ENCODE assay signal across 8 cellular contexts in the genomic region with DNA sequence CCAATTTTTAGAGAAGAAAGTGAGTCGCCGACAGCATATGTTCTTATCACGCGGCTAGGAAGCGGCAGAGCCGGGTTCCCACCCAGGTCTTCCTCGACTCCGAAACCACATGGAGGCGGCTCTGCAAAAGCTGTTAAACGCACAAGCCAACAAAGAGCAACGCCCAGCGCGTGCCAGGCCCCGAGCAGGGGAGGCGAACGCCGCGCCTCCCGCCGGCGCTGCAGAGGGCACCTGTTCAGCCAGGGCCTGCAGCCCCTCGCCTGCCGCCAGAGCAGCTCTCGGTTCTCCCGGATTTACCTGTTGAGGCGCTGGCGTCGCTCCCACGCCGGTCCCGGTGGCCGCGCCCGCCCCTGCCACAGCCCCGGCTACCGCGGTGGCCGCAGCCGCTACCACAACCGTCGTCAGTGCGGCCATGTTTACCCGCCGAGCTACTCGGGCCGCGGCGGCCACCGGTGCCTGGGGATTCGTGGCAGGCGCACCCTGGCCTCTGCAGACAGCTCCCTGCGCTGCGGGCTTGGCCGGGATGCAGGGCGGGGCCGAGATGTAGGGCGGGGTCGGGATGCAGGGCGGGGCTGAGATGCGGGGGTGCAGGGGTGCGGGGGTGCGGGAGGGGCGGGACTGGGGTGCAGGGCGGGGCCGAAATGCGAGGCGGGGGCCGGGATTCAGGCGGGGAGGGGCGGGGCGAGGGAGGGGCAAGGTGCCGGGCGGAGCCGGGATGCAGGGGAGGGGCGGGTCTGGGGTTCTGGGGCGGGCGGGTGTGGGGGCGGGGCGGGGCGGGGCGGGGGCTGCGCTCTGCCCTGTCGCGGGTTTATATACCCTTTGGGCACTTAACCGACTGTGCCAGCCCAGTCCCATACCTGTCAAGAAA. TPM values are rescaled to one million over a fixed set of nuclear protein-coding genes. Genes with fewer than 3 reads are reported as not detected.
A peak's percentile ranks its signal among the peaks of the same experiment; 100 is the strongest.
DNase-seq lines count a peak whose midpoint lies in the region; ATAC-seq, FAIRE-seq and TF ChIP-seq lines count a peak whose summit lies in the region.

A gene with protein sequence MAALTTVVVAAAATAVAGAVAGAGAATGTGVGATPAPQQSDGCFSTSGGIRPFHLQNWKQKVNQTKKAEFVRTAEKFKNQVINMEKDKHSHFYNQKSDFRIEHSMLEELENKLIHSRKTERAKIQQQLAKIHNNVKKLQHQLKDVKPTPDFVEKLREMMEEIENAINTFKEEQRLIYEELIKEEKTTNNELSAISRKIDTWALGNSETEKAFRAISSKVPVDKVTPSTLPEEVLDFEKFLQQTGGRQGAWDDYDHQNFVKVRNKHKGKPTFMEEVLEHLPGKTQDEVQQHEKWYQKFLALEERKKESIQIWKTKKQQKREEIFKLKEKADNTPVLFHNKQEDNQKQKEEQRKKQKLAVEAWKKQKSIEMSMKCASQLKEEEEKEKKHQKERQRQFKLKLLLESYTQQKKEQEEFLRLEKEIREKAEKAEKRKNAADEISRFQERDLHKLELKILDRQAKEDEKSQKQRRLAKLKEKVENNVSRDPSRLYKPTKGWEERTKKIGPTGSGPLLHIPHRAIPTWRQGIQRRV (minus strand): TSS at position 525 of the 868 bp plus-strand sequence. CDS start 111 bp downstream, at position 414.

- H3K27me3 ChIP-seq in ascending aorta: no peaks in the 10 kb centered on the region

- no peak for TF ChIP-seq CTCF in ascending aorta (IDR thresholded peaks at IDR 0.05)

- peaks cover 4 to 8% of the 10 kb centered on the region in 2 donors for H3K9me3 ChIP-seq in ascending aorta

- no peak within 1 kb of the TSS for H3K27ac ChIP-seq in ascending aorta

- peak within 1 kb of the TSS; percentile 79 to 100 for H3K4me3 ChIP-seq in ascending aorta

- ATAC-seq in HG02571 (IDR thresholded peaks at IDR 0.05; ENCODE audit: unreplicated experiment) (peak; percentile 70), sciatic nerve (peak; percentile 88)

- no peaks in the 10 kb centered on the region for H3K36me3 ChIP-seq in ascending aorta

- DNase-seq in GM12891 (ENCODE audit: insufficient read length, low spot score) (peak; percentile 75), NAMALWA (ENCODE audit: low spot score) (peak; percentile 71), T-helper 2 cell (peak; percentile 59 to 78 (median 64)), ascending aorta (ENCODE audit: low spot score in 2 of 2) (peak; percentile 40 to 82), hypothalamus (lab: John Stamatoyannopoulos, UW) (peak in 50 of 51 donors; percentile 12 to 92 (median 68)), sciatic nerve (ENCODE audit: low spot score) (peak; percentile 85), NK-92 (lab: John Stamatoyannopoulos, UW; ENCODE audit: unreplicated experiment) (no peak)

- intact Hi-C loops in ascending aorta (cut with DNase I) (loop anchor here (5.0 to 10.0 kb wide), 3 partner anchors 246 to 788 kb away; partner anchors contain the start of genes AP3S1, ATG12, COMMD10 and FEM1C), sciatic nerve (cut with DNase I) (no loop called here)

- no peak for TF ChIP-seq POLR2A in GM12891 (IDR thresholded peaks at IDR 0.05; ENCODE audit: low read depth, low read length)

- peak; percentile 80 for FAIRE-seq in GM12891 (lab: Jason Lieb, UNC)

- H3K4me1 ChIP-seq in ascending aorta: peaks cover 0 to 3% of the 10 kb centered on the region in 2 donors

TF ChIP-seq in GM12891, 5 proteins besides CTCF, POLR2A, EP300 and RAD21:
- TF ChIP-seq PAX5 (IDR thresholded peaks at IDR 0.05; ENCODE audit: insufficient read depth, low read length, severe bottlenecking): no peak
- TF ChIP-seq POU2F2 (IDR thresholded peaks at IDR 0.05; ENCODE audit: low read depth, low read length): no peak
- no peak for TF ChIP-seq POLR2AphosphoS5 (IDR thresholded peaks at IDR 0.05; ENCODE audit: low read depth, low read length)
- TF ChIP-seq SPI1 (IDR thresholded peaks at IDR 0.05; ENCODE audit: low read depth, low read length): no peak
- no peak for TF ChIP-seq TAF1 (IDR thresholded peaks at IDR 0.05; ENCODE audit: low read depth, low read length)

RNA-seq across cellular contexts. Expression of the gene that starts here (rescaled TPM):
- polyA plus RNA-seq in GM12891 (2012; ENCODE audit: low read depth, missing spikeins): 2.8 TPM
- total RNA-seq in ascending aorta (10.4 TPM), sciatic nerve (8.9 TPM)
